In the genomic region with DNA sequence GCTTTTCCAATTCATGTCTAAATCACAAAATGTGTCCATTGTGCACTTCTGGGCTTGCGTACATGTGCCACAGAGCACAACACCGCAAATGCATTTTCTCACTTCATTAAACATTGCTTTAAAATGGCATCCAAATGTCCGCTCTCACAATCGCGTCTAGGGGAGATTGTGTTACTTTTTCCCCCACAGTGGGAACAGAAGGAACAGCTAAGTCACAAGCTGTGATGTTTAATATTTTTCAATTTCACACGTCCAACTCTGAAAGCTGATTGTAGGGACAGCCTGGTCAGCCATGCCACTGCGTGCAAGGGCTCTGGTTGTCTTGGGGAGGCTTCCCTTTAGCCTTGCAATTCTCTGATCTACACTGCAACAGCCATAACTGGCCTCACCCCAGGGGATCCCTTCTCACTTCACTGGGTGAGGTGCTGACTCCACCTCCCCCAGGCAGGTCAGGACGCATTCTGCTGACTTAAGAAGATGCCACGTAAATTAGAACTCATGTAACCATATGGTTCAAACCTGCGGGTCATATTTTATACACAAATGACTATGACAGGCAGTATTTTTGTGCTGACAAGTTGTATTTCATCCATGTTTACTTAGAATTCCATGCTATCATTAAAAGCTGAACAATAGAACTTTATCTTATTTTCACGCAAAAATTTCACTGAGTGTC, we compare ENCODE assay signal across 19 cellular contexts.
A peak's percentile ranks its signal among the peaks of the same experiment; 100 is the strongest.
DNase-seq lines count a peak whose midpoint lies in the region; ATAC-seq and TF ChIP-seq lines count a peak whose summit lies in the region.
"Had no signal": no experiment of that assay in that cellular context is flagged by ENCODE, and none has a peak within 500 bp of the region (broad histone marks: within the 10 kb centered on the region; RNA-seq: fewer than 3 reads in every experiment).

No MANE protein-coding gene starts in this region.

- no peak overlapping the region for H3K27ac ChIP-seq in fibroblast of lung (ENCODE audit: insufficient read depth, low read length)
- H3K27ac ChIP-seq: 22Rv1, breast epithelium, thoracic aorta had no signal

- no peaks in the 10 kb centered on the region for H3K36me3 ChIP-seq in fibroblast of lung (ENCODE audit: control insufficient read depth, insufficient read depth, low read length)
- H3K36me3 ChIP-seq: breast epithelium, thoracic aorta had no signal

- H3K4me2 ChIP-seq in fibroblast of lung (ENCODE audit: extremely low read depth, insufficient read depth, low read length): no peak overlapping the region

- peaks cover 5% of the 10 kb centered on the region for H3K4me1 ChIP-seq in fibroblast of lung (ENCODE audit: control insufficient read depth, extremely low read depth, insufficient read depth, low read length)

- peak overlapping the region; percentile 14 for H2AFZ ChIP-seq in fibroblast of lung (ENCODE audit: low read length)

- no peak overlapping the region for H3K4me3 ChIP-seq in fibroblast of lung (replicated peaks in 1 of 4; ENCODE audit: control extremely low read depth in 1 of 4, insufficient read depth in 1 of 4, low read depth in 3 of 4, low read length in 4 of 4)
- H3K4me3 ChIP-seq: breast epithelium, lung, thoracic aorta had no signal

- H3K9ac ChIP-seq in fibroblast of lung (ENCODE audit: insufficient read depth, low read length): no peak overlapping the region

- ATAC-seq in SK-N-SH treated with all-trans-retinoic acid at 6 μM for 48 hours (no peak), GM18870 (IDR thresholded peaks at IDR 0.05; ENCODE audit: unreplicated experiment) (no peak)
- ATAC-seq: natural killer cell, PC-3 had no signal

- H4K20me1 ChIP-seq in fibroblast of lung (ENCODE audit: control insufficient read depth, extremely low read depth, insufficient read depth, low read length): no peaks in the 10 kb centered on the region

- H3K79me2 ChIP-seq in fibroblast of lung (ENCODE audit: control insufficient read depth, insufficient read depth, low read length): no peaks in the 10 kb centered on the region

- H3K9me3 ChIP-seq in fibroblast of lung (ENCODE audit: control insufficient read depth, insufficient read depth, low read depth, low read length): no peaks in the 10 kb centered on the region
- H3K9me3 ChIP-seq: breast epithelium, thoracic aorta had no signal

- H3K27me3 ChIP-seq in fibroblast of lung (ENCODE audit: control insufficient read depth, insufficient read depth, low read length): no peaks in the 10 kb centered on the region
- H3K27me3 ChIP-seq: breast epithelium had no signal

- DNase-seq in NCI-H187 (lab: John Stamatoyannopoulos, UW) (peak; percentile 33 to 43), NCI-H187 treated with DMSO at 0.1 percent for 48 hours (lab: John Stamatoyannopoulos, UW) (no peak), NCI-H69 (lab: John Stamatoyannopoulos, UW) (peak; percentile 98), fibroblast of lung (ENCODE audit: low read depth in 2 of 2) (no peak), retina (peak; percentile 67), putamen (ENCODE audit: low spot score) (no peak)
- DNase-seq: activated naive CD8-positive, alpha-beta T cell treated with anti-CD3 and anti-CD28 coated beads, Interleukin-2, amount 10 ng/mL, durations not matched to agents 7 days and 5 days; activated T-cell treated with anti-CD3 and anti-CD28 coated beads, Interleukin-2, amount 50 U/mL, for 1 hour; DND-41; effector memory CD4-positive, alpha-beta T cell; natural killer cell; NCI-H526 treated with DMSO at 0.1 percent for 48 hours; PC-3 had no signal

- no peak for TF ChIP-seq CTCF in fibroblast of lung (conservative IDR thresholded peaks at IDR 0.05 in 1 of 2, IDR thresholded peaks at IDR 0.05 in 1 of 2; ENCODE audit: low read depth in 1 of 2, low read length in 2 of 2)

TF ChIP-seq in SK-N-SH treated with all-trans-retinoic acid at 6 μM for 48 hours, 23 proteins besides CTCF, POLR2A, EP300 and RAD21:
- TF ChIP-seq, protein P1, sequence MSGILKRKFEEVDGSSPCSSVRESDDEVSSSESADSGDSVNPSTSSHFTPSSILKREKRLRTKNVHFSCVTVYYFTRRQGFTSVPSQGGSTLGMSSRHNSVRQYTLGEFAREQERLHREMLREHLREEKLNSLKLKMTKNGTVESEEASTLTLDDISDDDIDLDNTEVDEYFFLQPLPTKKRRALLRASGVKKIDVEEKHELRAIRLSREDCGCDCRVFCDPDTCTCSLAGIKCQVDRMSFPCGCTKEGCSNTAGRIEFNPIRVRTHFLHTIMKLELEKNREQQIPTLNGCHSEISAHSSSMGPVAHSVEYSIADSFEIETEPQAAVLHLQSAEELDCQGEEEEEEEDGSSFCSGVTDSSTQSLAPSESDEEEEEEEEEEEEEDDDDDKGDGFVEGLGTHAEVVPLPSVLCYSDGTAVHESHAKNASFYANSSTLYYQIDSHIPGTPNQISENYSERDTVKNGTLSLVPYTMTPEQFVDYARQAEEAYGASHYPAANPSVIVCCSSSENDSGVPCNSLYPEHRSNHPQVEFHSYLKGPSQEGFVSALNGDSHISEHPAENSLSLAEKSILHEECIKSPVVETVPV (CRISPR knock-in tag; IDR thresholded peaks at IDR 0.05): no peak
- TF ChIP-seq ZFP30 (CRISPR knock-in tag; IDR thresholded peaks at IDR 0.05): no peak
- TF ChIP-seq, protein P2, sequence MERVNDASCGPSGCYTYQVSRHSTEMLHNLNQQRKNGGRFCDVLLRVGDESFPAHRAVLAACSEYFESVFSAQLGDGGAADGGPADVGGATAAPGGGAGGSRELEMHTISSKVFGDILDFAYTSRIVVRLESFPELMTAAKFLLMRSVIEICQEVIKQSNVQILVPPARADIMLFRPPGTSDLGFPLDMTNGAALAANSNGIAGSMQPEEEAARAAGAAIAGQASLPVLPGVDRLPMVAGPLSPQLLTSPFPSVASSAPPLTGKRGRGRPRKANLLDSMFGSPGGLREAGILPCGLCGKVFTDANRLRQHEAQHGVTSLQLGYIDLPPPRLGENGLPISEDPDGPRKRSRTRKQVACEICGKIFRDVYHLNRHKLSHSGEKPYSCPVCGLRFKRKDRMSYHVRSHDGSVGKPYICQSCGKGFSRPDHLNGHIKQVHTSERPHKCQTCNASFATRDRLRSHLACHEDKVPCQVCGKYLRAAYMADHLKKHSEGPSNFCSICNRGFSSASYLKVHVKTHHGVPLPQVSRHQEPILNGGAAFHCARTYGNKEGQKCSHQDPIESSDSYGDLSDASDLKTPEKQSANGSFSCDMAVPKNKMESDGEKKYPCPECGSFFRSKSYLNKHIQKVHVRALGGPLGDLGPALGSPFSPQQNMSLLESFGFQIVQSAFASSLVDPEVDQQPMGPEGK (CRISPR knock-in tag; IDR thresholded peaks at IDR 0.05; ENCODE audit: borderline replicate concordance): no peak
- TF ChIP-seq SNAI2 (CRISPR knock-in tag; IDR thresholded peaks at IDR 0.05): no peak
- TF ChIP-seq OSR1 (CRISPR knock-in tag; IDR thresholded peaks at IDR 0.05): no peak
- no peak for TF ChIP-seq ESRRG (CRISPR knock-in tag; IDR thresholded peaks at IDR 0.05)
- no peak for TF ChIP-seq RARB (CRISPR knock-in tag; IDR thresholded peaks at IDR 0.05)
- TF ChIP-seq ARNTL (CRISPR knock-in tag; IDR thresholded peaks at IDR 0.05; ENCODE audit: borderline replicate concordance, low read depth): no peak
- TF ChIP-seq, protein P3, sequence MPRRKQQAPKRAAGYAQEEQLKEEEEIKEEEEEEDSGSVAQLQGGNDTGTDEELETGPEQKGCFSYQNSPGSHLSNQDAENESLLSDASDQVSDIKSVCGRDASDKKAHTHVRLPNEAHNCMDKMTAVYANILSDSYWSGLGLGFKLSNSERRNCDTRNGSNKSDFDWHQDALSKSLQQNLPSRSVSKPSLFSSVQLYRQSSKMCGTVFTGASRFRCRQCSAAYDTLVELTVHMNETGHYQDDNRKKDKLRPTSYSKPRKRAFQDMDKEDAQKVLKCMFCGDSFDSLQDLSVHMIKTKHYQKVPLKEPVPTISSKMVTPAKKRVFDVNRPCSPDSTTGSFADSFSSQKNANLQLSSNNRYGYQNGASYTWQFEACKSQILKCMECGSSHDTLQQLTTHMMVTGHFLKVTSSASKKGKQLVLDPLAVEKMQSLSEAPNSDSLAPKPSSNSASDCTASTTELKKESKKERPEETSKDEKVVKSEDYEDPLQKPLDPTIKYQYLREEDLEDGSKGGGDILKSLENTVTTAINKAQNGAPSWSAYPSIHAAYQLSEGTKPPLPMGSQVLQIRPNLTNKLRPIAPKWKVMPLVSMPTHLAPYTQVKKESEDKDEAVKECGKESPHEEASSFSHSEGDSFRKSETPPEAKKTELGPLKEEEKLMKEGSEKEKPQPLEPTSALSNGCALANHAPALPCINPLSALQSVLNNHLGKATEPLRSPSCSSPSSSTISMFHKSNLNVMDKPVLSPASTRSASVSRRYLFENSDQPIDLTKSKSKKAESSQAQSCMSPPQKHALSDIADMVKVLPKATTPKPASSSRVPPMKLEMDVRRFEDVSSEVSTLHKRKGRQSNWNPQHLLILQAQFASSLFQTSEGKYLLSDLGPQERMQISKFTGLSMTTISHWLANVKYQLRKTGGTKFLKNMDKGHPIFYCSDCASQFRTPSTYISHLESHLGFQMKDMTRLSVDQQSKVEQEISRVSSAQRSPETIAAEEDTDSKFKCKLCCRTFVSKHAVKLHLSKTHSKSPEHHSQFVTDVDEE (CRISPR knock-in tag; IDR thresholded peaks at IDR 0.05): no peak
- TF ChIP-seq TCF4 (CRISPR knock-in tag; IDR thresholded peaks at IDR 0.05; ENCODE audit: borderline replicate concordance): no peak
- TF ChIP-seq ZNF8 (CRISPR knock-in tag; IDR thresholded peaks at IDR 0.05): no peak
- TF ChIP-seq ZC3H10 (CRISPR knock-in tag; IDR thresholded peaks at IDR 0.05): no peak
- no peak for TF ChIP-seq PPARA (CRISPR knock-in tag; IDR thresholded peaks at IDR 0.05; ENCODE audit: borderline replicate concordance)
- TF ChIP-seq TOX (CRISPR knock-in tag; IDR thresholded peaks at IDR 0.05; ENCODE audit: borderline replicate concordance): no peak
- TF ChIP-seq, protein P4, sequence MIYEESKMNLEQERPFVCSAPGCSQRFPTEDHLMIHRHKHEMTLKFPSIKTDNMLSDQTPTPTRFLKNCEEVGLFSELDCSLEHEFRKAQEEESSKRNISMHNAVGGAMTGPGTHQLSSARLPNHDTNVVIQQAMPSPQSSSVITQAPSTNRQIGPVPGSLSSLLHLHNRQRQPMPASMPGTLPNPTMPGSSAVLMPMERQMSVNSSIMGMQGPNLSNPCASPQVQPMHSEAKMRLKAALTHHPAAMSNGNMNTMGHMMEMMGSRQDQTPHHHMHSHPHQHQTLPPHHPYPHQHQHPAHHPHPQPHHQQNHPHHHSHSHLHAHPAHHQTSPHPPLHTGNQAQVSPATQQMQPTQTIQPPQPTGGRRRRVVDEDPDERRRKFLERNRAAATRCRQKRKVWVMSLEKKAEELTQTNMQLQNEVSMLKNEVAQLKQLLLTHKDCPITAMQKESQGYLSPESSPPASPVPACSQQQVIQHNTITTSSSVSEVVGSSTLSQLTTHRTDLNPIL (CRISPR knock-in tag; IDR thresholded peaks at IDR 0.05; ENCODE audit: low read depth): no peak
- TF ChIP-seq CSDC2 (CRISPR knock-in tag; IDR thresholded peaks at IDR 0.05): no peak
- TF ChIP-seq ISL1 (CRISPR knock-in tag; IDR thresholded peaks at IDR 0.05): no peak
- no peak for TF ChIP-seq ZFP3 (CRISPR knock-in tag; IDR thresholded peaks at IDR 0.05)
- no peak for TF ChIP-seq ZNF565 (CRISPR knock-in tag; conservative IDR thresholded peaks at IDR 0.05; ENCODE audit: low read depth)
- no peak for TF ChIP-seq GLIS3 (CRISPR knock-in tag; IDR thresholded peaks at IDR 0.05)

Comparison
In these comparisons a context has a peak if more than half of its experiments do, and no peak if none do; other contexts are left out.
1. DNase-seq: peak in NCI-H187 (2 of 2), NCI-H69 (single experiment) and retina (single experiment); none in NCI-H187 treated with DMSO at 0.1 percent for 48 hours (single experiment), fibroblast of lung (0 of 2) and putamen (single experiment).